11 cellular contexts compared by ENCODE assay signal in the genomic region with DNA sequence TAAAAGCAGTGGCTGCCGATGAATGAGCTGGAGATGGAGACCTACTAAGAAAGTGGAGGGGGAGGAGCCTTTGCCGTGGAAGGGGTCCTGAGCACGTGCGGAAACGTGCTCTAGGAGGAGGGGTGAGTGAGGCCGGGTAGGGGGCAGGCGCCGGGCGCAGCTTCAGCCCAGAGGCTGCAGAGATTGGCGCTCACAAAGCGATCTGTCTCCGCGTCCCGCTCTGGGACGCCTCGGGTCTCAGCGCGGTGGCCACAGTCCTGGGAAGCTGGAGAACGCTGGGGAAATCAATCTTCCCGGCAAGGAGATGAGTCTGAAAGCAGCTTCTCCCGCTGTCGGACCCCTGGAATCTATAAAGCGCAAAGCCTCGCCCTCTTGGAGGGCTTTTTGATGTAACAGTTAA. TPM values are rescaled to one million over a fixed set of nuclear protein-coding genes. Genes with fewer than 3 reads are reported as not detected.
DNase-seq lines count a peak whose midpoint lies in the region; ATAC-seq and TF ChIP-seq lines count a peak whose summit lies in the region.
"Had no signal": no experiment of that assay in that cellular context is flagged by ENCODE, and none has a peak within 500 bp of the region (broad histone marks: within the 10 kb centered on the region; RNA-seq: fewer than 3 reads in every experiment).

No MANE protein-coding gene starts in this region.

- no peak overlapping the region for H3K27ac Mint-ChIP-seq in endodermal cell
- no peak overlapping the region for H3K27ac Mint-ChIP-seq in naive thymus-derived CD8-positive, alpha-beta T cell

- peak overlapping the region; percentile 61 for H3K4me3 Mint-ChIP-seq in endodermal cell
- H3K4me3 Mint-ChIP-seq in naive thymus-derived CD8-positive, alpha-beta T cell: peak overlapping the region in 7 of 10 donors; percentile 21 to 66 (median 43)

- DNase-seq in AG04449 (ENCODE audit: low read depth, low spot score): no peak
- DNase-seq in HAP-1 (ENCODE audit: low spot score in 2 of 2): peak; percentile 64 to 81
- peak; percentile 70 for DNase-seq in endodermal cell
- DNase-seq in naive thymus-derived CD8-positive, alpha-beta T cell: no peak
- no peak for DNase-seq in cortex of kidney (lab: John Stamatoyannopoulos, UW)
- no peak for DNase-seq in RKO (ENCODE audit: low spot score)
- DNase-seq in NCI-H187 treated with DMSO at 0.1 percent for 48 hours (lab: John Stamatoyannopoulos, UW): no peak
- DNase-seq: NCI-H1694 had no signal

- H3K9ac ChIP-seq in endodermal cell (ENCODE audit: extremely low read depth, low read length, poor library complexity, severe bottlenecking): no peak overlapping the region

- peaks cover 87% of the 10 kb centered on the region for H3K27me3 Mint-ChIP-seq in endodermal cell (ENCODE audit: insufficient read depth)
- peaks cover 11 to 53% (median 29%) of the 10 kb centered on the region in 5 donors for H3K27me3 Mint-ChIP-seq in naive thymus-derived CD8-positive, alpha-beta T cell

- no peaks in the 10 kb centered on the region; the same call in 1 of the 2 replicates for H3K36me3 ChIP-seq in HAP-1 (replicated peaks)
- no peaks in the 10 kb centered on the region for H3K36me3 ChIP-seq in endodermal cell (ENCODE audit: control insufficient read depth, insufficient read depth, low read length)
- H3K36me3 ChIP-seq: pancreas had no signal

- H3K4me1 Mint-ChIP-seq in endodermal cell: no peaks in the 10 kb centered on the region
- peaks cover 2 to 16% (median 6%) of the 10 kb centered on the region in 4 donors for H3K4me1 Mint-ChIP-seq in naive thymus-derived CD8-positive, alpha-beta T cell

- H3K4me1 ChIP-seq in HAP-1: peaks cover 10% of the 10 kb centered on the region
- no peaks in the 10 kb centered on the region for H3K4me1 ChIP-seq in endodermal cell (ENCODE audit: control insufficient read depth, insufficient read depth, low read length)
- H3K4me1 ChIP-seq: pancreas had no signal

- in situ Hi-C loops in HAP-1 (cut with MboI; ENCODE audit: low sequenced_read_pairs): no loop called here

- no peaks in the 10 kb centered on the region for H3K36me3 Mint-ChIP-seq in endodermal cell (ENCODE audit: low read depth)
- H3K36me3 Mint-ChIP-seq in naive thymus-derived CD8-positive, alpha-beta T cell: no peaks in the 10 kb centered on the region

- H3K27me3 ChIP-seq in HAP-1 (ENCODE audit: low read depth) (peaks cover 16% of the 10 kb centered on the region), endodermal cell (ENCODE audit: control insufficient read depth, insufficient read depth, low read length, poor library complexity, severe bottlenecking) (peaks cover 82% of the 10 kb centered on the region)

- H3K9me3 ChIP-seq in HAP-1: no peaks in the 10 kb centered on the region
- no peaks in the 10 kb centered on the region for H3K9me3 ChIP-seq in endodermal cell (ENCODE audit: control insufficient read depth, low read length)
- H3K9me3 ChIP-seq: pancreas had no signal

- peaks cover 53% of the 10 kb centered on the region for H3K9me3 Mint-ChIP-seq in endodermal cell
- peaks cover 0 to 7% (median 0%) of the 10 kb centered on the region in 9 donors for H3K9me3 Mint-ChIP-seq in naive thymus-derived CD8-positive, alpha-beta T cell

- CTCF ChIA-PET in AG04449 (lab: Yijun Ruan, JAX): interaction anchor here (1.1 to 1.7 kb wide), 2 partner anchors 23 to 58 kb away, joined by 5 read pairs; no protein-coding TSS in a partner anchor

- H3K27ac ChIP-seq in endodermal cell (ENCODE audit: low read depth, low read length): no peak overlapping the region
- H3K27ac ChIP-seq: pancreas had no signal

- POLR2A ChIA-PET in AG04449 (lab: Yijun Ruan, JAX): no interaction called here
- POLR2A ChIA-PET in naive thymus-derived CD8-positive, alpha-beta T cell (lab: Charles Lee): no interaction called here

- H3K4me3 ChIP-seq in AG04449 (ENCODE audit: low read depth, low read length) (peak overlapping the region; percentile 55), HAP-1 (peak overlapping the region; percentile 49), endodermal cell (ENCODE audit: low read length) (peak overlapping the region; percentile 73)

- TF ChIP-seq CTCF in AG04449 (IDR thresholded peaks at IDR 0.05; ENCODE audit: insufficient read depth, low read length, missing control alignments) (no peak), endodermal cell (conservative IDR thresholded peaks at IDR 0.05) (no peak)

- no peak for ATAC-seq in naive thymus-derived CD8-positive, alpha-beta T cell
- no peak for ATAC-seq in GM18873 (IDR thresholded peaks at IDR 0.05; ENCODE audit: low FRiP score, unreplicated experiment)

- WGBS in endodermal cell (ENCODE audit: insufficient coverage in 1 of 2, insufficient read length in 1 of 2), 2 experiments: 0 to 1% methylated on average over 3 to 24 of the region's 24 CpGs

RNA-seq across cellular contexts. Expression of gene ARHGAP6, which starts 0.5 kb away (rescaled TPM):
- total RNA-seq in endodermal cell: under 1 TPM; 0.48 to 0.73 TPM
- 2.0 TPM for polyA plus RNA-seq in endodermal cell (2013, experiment 1 of 2)
- polyA plus RNA-seq in endodermal cell (2013, experiment 2 of 2): 2.4 TPM
- total RNA-seq in naive thymus-derived CD8-positive, alpha-beta T cell: under 1 TPM in 1 of 2 experiments, not detected in 1; 0.22 TPM
- not detected for polyA plus RNA-seq in naive thymus-derived CD8-positive, alpha-beta T cell
- total RNA-seq: G401 had no signal

Comparison
In these comparisons a context has a peak if more than half of its experiments do, and no peak if none do; other contexts are left out.
1. DNase-seq: peak in HAP-1 (2 of 2) and endodermal cell (single experiment); none in AG04449 (single experiment), naive thymus-derived CD8-positive, alpha-beta T cell (0 of 10), cortex of kidney (single experiment), RKO (single experiment) and NCI-H187 treated with DMSO at 0.1 percent for 48 hours (single experiment).
2. Peak in every context shown above with its lines, with median percentiles within 50 percentile points of each other: H3K4me3 ChIP-seq.